Comparison of ENCODE assay signal across 13 cellular contexts in genomic region chr6:148471624-148472494, GRCh38.
DNase-seq lines count a peak whose midpoint lies in the region; ATAC-seq lines count a peak whose summit lies in the region.
"Had no signal": no experiment of that assay in that cellular context is flagged by ENCODE, and none has a peak within 500 bp of the region (broad histone marks: within the 10 kb centered on the region; RNA-seq: fewer than 3 reads in every experiment).

No MANE protein-coding gene starts in this region.

- H3K27ac ChIP-seq in caudate nucleus (ENCODE audit: low read depth, low read length) (peak overlapping the region; percentile 75), right cardiac atrium (ENCODE audit: low read length) (peak overlapping the region; percentile 73)
- H3K27ac ChIP-seq: ovary had no signal

- peak; percentile 58 for DNase-seq in AG08396 (ENCODE audit: low spot score)
- DNase-seq in caudate nucleus (lab: John Stamatoyannopoulos, UW), result peak in 3 of 61 donors; percentile 31 to 62 (median 46)
- peak; percentile 48 to 72 (median 50) for DNase-seq in right cardiac atrium
- DNase-seq in putamen (ENCODE audit: low spot score), result peak; percentile 59
- no peak for DNase-seq in COLO829 (ENCODE audit: low spot score)
- no peak for DNase-seq in stimulated activated CD4-positive, alpha-beta T cell treated with anti-CD3 and anti-CD28 coated beads, Interleukin-2, amount 100 ng/mL, for 48 hours
- no peak for DNase-seq in NCI-H1105 (lab: John Stamatoyannopoulos, UW)
- DNase-seq: activated T-cell treated with anti-CD3 and anti-CD28 coated beads for 4 hours; kidney; NCI-H1105 treated with DMSO at 0.1 percent for 48 hours; NK-92 treated with Interleukin-12 subunit alpha and Interleukin-12 subunit beta, amount 100 ng/mL, for 24 hours; ovary had no signal

- intact Hi-C loops in right cardiac atrium (cut with DNase I), result no loop called here

- no peak overlapping the region for H3K4me3 ChIP-seq in right cardiac atrium (ENCODE audit: low read length)
- H3K4me3 ChIP-seq: ovary had no signal

- 42% methylated on average over 15 of the region's 15 CpGs for WGBS in right cardiac atrium

- ATAC-seq in right cardiac atrium (peak; percentile 34 to 74), HG02763 (IDR thresholded peaks at IDR 0.05; ENCODE audit: unreplicated experiment) (no peak)

- H3K4me1 ChIP-seq in right cardiac atrium (ENCODE audit: control insufficient read depth, insufficient read depth, low read length), result peaks cover 2% of the 10 kb centered on the region

- no peaks in the 10 kb centered on the region for H3K27me3 ChIP-seq in right cardiac atrium (ENCODE audit: control insufficient read depth, insufficient read depth)
- H3K27me3 ChIP-seq: ovary had no signal

- no peaks in the 10 kb centered on the region for H3K9me3 ChIP-seq in right cardiac atrium (ENCODE audit: control insufficient read depth, low read length)
- H3K9me3 ChIP-seq: ovary had no signal

Comparison
In these comparisons a context has a peak if more than half of its experiments do, and no peak if none do; other contexts are left out.
1. DNase-seq: peak in AG08396 (single experiment), right cardiac atrium (3 of 3) and putamen (single experiment); none in COLO829 (single experiment), stimulated activated CD4-positive, alpha-beta T cell treated with anti-CD3 and anti-CD28 coated beads, Interleukin-2, amount 100 ng/mL, for 48 hours (0 of 2) and NCI-H1105 (single experiment).